Comparison of ENCODE assay signal across 1 cellular context in genomic region chr22:22578702-22579424, GRCh38.
TF ChIP-seq lines count a peak whose summit lies in the region.

No MANE protein-coding gene starts in this region.

TF ChIP-seq in SK-N-SH, 30 proteins besides CTCF, POLR2A, EP300 and RAD21 (continued from another document):
- TF ChIP-seq, protein P1, sequence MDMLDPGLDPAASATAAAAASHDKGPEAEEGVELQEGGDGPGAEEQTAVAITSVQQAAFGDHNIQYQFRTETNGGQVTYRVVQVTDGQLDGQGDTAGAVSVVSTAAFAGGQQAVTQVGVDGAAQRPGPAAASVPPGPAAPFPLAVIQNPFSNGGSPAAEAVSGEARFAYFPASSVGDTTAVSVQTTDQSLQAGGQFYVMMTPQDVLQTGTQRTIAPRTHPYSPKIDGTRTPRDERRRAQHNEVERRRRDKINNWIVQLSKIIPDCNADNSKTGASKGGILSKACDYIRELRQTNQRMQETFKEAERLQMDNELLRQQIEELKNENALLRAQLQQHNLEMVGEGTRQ (IDR thresholded peaks at IDR 0.05; ENCODE audit: borderline replicate concordance, low read depth, low read length): no peak
- TF ChIP-seq FOXJ3 (CRISPR knock-in tag; IDR thresholded peaks at IDR 0.05) (no peak), CHD2 (IDR thresholded peaks at IDR 0.05; ENCODE audit: low read length, partially characterized antibody) (no peak)
TF ChIP-seq in SK-N-SH: peak in this region for 0.
